ENCODE assay signal across 8 cellular contexts in the genomic region with DNA sequence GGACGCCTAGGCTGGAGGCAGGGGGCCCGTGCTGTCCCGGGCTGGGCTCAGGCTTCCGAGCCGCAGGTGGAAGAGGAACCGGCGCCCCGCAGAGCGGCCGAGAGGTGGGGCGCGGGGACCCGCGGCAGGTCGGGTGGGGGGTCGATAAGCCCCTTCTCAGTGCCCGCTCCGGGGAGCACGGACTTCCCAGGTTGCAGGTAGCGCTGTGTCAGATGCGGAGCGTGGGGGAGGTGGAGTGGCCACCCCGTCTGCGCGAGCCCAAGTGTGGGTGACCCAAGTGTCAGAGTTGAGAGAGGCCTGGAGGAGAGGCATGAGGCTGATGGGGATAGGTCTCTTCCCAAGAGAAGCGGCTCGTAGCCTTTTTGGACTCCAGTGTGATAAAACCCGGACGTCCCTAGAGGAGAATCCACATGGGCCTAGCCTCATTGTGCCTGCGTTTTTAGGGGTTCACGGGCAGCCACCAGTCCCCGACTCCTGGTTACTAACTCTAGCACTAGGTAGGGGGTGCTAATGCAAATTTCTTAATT. TPM values are rescaled to one million over a fixed set of nuclear protein-coding genes. Genes with fewer than 3 reads are reported as not detected.
A peak's percentile ranks its signal among the peaks of the same experiment; 100 is the strongest.
DNase-seq lines count a peak whose midpoint lies in the region; ATAC-seq and TF ChIP-seq lines count a peak whose summit lies in the region.

No MANE protein-coding gene starts in this region.

- TF ChIP-seq POLR2A in heart left ventricle (IDR thresholded peaks at IDR 0.05) = no peak

- intact Hi-C loops in heart left ventricle (cut with DNase I) = loop anchor here in 6 of 10 donors (2.0 to 10.0 kb wide), 8 partner anchors 51 to 169 kb away; no protein-coding TSS in a partner anchor

- H3K36me3 ChIP-seq in HUES6 (ENCODE audit: control insufficient read depth, insufficient read depth, low read length) (no peaks in the 10 kb centered on the region), heart left ventricle (no peaks in the 10 kb centered on the region)

- H3K4me1 Mint-ChIP-seq in activated T-cell treated with anti-CD3 and anti-CD28 coated beads, Interleukin-2, amount 50 U/mL, for 72 hours (ENCODE audit: low read depth) = peaks cover 25% of the 10 kb centered on the region

- H3K4me3 Mint-ChIP-seq in activated T-cell treated with anti-CD3 and anti-CD28 coated beads, Interleukin-2, amount 50 U/mL, for 72 hours = peak overlapping the region; percentile 76 to 86

- no peak for TF ChIP-seq CTCF in heart left ventricle (IDR thresholded peaks at IDR 0.05)
- TF ChIP-seq CTCF in retinal pigment epithelial cell (conservative IDR thresholded peaks at IDR 0.05; ENCODE audit: low read depth, low read length) = no peak

- no peak overlapping the region for H3K27ac Mint-ChIP-seq in activated T-cell treated with anti-CD3 and anti-CD28 coated beads, Interleukin-2, amount 50 U/mL, for 72 hours

- H3K27ac ChIP-seq in HUES6 (ENCODE audit: low read depth, low read length) = no peak overlapping the region
- peak overlapping the region; percentile 45 to 94 (median 83) for H3K27ac ChIP-seq in heart left ventricle

- H3K4me1 ChIP-seq in HUES6 (ENCODE audit: control insufficient read depth, insufficient read depth, low read length) (peaks cover 29% of the 10 kb centered on the region), heart left ventricle (peaks cover 10 to 60% (median 41%) of the 10 kb centered on the region in 12 donors)

- DNase-seq in AG20443 (ENCODE audit: low spot score) = peak; percentile 13
- peak; percentile 31 to 44 for DNase-seq in activated T-cell treated with anti-CD3 and anti-CD28 coated beads, Interleukin-2, amount 50 U/mL, for 72 hours
- peak; percentile 40 to 77 (median 55) for DNase-seq in heart left ventricle
- DNase-seq in retinal pigment epithelial cell (ENCODE audit: low read depth) = no peak
- no peak for DNase-seq in MV-4-11 (lab: John Stamatoyannopoulos, UW)
- DNase-seq in NCI-H69 (lab: John Stamatoyannopoulos, UW) = no peak

- H3K9ac ChIP-seq in HUES6 (ENCODE audit: low read length) = peak overlapping the region; percentile 59

- H3K27me3 Mint-ChIP-seq in activated T-cell treated with anti-CD3 and anti-CD28 coated beads, Interleukin-2, amount 50 U/mL, for 72 hours (ENCODE audit: low read depth) = peaks cover 6% of the 10 kb centered on the region

- 3 to 10% (median 6%) methylated on average over 15 to 32 of the region's 32 CpGs for WGBS in heart left ventricle, 4 donors

- peak overlapping the region; percentile 59 for H3K4me3 ChIP-seq in HUES6 (ENCODE audit: low read depth, low read length)
- H3K4me3 ChIP-seq in heart left ventricle = peak overlapping the region; percentile 57 to 94 (median 85)
- H3K4me3 ChIP-seq in retinal pigment epithelial cell (ENCODE audit: low read length) = peak overlapping the region; percentile 72

- H3K9me3 ChIP-seq in HUES6 (ENCODE audit: control insufficient read depth, insufficient read depth, low read depth, low read length) = peaks cover 3% of the 10 kb centered on the region
- peaks cover 0 to 2% (median 0%) of the 10 kb centered on the region in 12 donors for H3K9me3 ChIP-seq in heart left ventricle

- H3K36me3 Mint-ChIP-seq in activated T-cell treated with anti-CD3 and anti-CD28 coated beads, Interleukin-2, amount 50 U/mL, for 72 hours (ENCODE audit: insufficient read depth in 2 of 2) = no peaks in the 10 kb centered on the region

- peaks cover 0 to 2% of the 10 kb centered on the region in 2 donors for H3K9me3 Mint-ChIP-seq in activated T-cell treated with anti-CD3 and anti-CD28 coated beads, Interleukin-2, amount 50 U/mL, for 72 hours

- ATAC-seq in GM19455 (IDR thresholded peaks at IDR 0.05; ENCODE audit: unreplicated experiment) = peak; percentile 18
- ATAC-seq in activated T-cell treated with anti-CD3 and anti-CD28 coated beads, Interleukin-2, amount 50 U/mL, for 72 hours (replicated peaks in 1 of 2) = peak; percentile 1 to 17
- no peak for ATAC-seq in heart left ventricle

- H3K27me3 ChIP-seq in HUES6 (ENCODE audit: control insufficient read depth, insufficient read depth, low read length) = peaks cover 51% of the 10 kb centered on the region
- H3K27me3 ChIP-seq in heart left ventricle = no peaks in the 10 kb centered on the region

RNA-seq across cellular contexts. Expression of a gene that starts 0.6 kb away (rescaled TPM):
- total RNA-seq in activated T-cell treated with anti-CD3 and anti-CD28 coated beads, Interleukin-2, amount 50 U/mL, for 72 hours = 1 to 10 TPM; 1.2 to 1.8 TPM
- total RNA-seq in heart left ventricle = 10 to 100 TPM in 3 of 9 donors, 1 to 10 TPM in 6; 3.7 to 12.2 (median 7.7) TPM
- polyA plus RNA-seq in heart left ventricle = 1 to 10 TPM; 5.5 to 8.2 TPM

Comparison
In these comparisons a context has a peak if more than half of its experiments do, and no peak if none do; other contexts are left out.
1. DNase-seq: peak in AG20443 (single experiment), activated T-cell treated with anti-CD3 and anti-CD28 coated beads, Interleukin-2, amount 50 U/mL, for 72 hours (2 of 2) and heart left ventricle (5 of 5); none in retinal pigment epithelial cell (single experiment), MV-4-11 (single experiment) and NCI-H69 (single experiment).
2. ATAC-seq: peak in GM19455 (single experiment) and activated T-cell treated with anti-CD3 and anti-CD28 coated beads, Interleukin-2, amount 50 U/mL, for 72 hours (2 of 2); none in heart left ventricle (0 of 4).
3. Peak in every context shown above with its lines, with median percentiles within 50 percentile points of each other: H3K4me3 ChIP-seq.